In the genomic region with DNA sequence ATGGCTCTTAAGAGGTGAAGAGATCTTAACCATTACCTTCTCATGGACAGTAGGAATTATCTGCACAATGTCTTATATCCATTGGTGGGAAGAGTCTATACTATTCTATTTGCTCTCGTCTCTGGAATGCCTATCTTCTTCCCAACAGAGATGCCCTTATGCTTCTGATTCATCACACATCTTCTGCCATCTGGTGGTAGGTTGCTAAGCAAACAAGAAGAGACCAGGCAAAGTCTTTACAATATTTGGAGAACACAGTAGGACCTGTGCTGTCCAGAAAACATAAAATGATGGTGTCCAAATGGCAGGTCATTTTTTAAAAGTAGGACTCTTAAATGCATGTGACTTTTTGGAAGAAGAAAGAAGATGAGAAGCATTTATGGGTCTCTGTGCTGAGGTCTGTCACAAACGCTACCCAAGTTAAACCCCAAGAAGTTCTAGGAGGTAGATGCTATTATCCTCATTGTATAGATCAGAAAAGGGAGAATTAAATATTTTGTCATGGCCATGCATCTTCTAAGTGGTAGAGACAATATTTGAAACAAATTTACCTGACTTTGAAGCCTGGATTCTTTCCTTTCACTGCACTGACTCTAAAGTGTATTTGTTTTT, we compare ENCODE assay signal across 8 cellular contexts.
DNase-seq lines count a peak whose midpoint lies in the region; ATAC-seq, FAIRE-seq and TF ChIP-seq lines count a peak whose summit lies in the region.

No MANE protein-coding gene starts in this region.

- H3K36me3 ChIP-seq in Panc1 (ENCODE audit: control insufficient read depth, insufficient read depth, low read length) (no peaks in the 10 kb centered on the region), mesendoderm (ENCODE audit: control insufficient read depth, insufficient read depth, low read length) (no peaks in the 10 kb centered on the region)

- DNase-seq in GM12891 (ENCODE audit: insufficient read length, low spot score), result no peak
- peak; percentile 20 for DNase-seq in Panc1 (ENCODE audit: low read depth, low spot score)
- DNase-seq in mesendoderm, result peak; percentile 78
- DNase-seq in NCI-H128 (lab: John Stamatoyannopoulos, UW; ENCODE audit: unreplicated experiment), result no peak
- no peak for DNase-seq in GM19240 (ENCODE audit: insufficient read length, low spot score)
- DNase-seq in posterior vena cava (ENCODE audit: low spot score), result no peak
- no peak for DNase-seq in activated CD8-positive, alpha-beta T cell treated with anti-CD3 and anti-CD28 coated beads for 36 hours

- H3K27me3 ChIP-seq in Panc1 (ENCODE audit: control insufficient read depth, insufficient read depth, low read length) (0 out of 2 replicates have a peak, but pooled peaks cover 2% of the 10 kb centered on the region), mesendoderm (ENCODE audit: insufficient read depth, low read length, poor library complexity) (no peaks in the 10 kb centered on the region)

- H3K23ac ChIP-seq in mesendoderm (ENCODE audit: low read length), result no peak overlapping the region

- TF ChIP-seq CTCF in Panc1 (IDR thresholded peaks at IDR 0.05), result peak; percentile 67
- no peak for TF ChIP-seq CTCF in activated CD8-positive, alpha-beta T cell treated with anti-CD3 and anti-CD28 coated beads for 36 hours (IDR thresholded peaks at IDR 0.05)

- H3K4me1 ChIP-seq in Panc1 (ENCODE audit: control insufficient read depth, insufficient read depth, low read length) (no peaks in the 10 kb centered on the region), mesendoderm (ENCODE audit: control insufficient read depth, low read depth, low read length) (peaks cover 8% of the 10 kb centered on the region)

- no peaks in the 10 kb centered on the region for H3K4me1 Mint-ChIP-seq in activated CD8-positive, alpha-beta T cell treated with anti-CD3 and anti-CD28 coated beads for 36 hours (ENCODE audit: low read depth)

- no peaks in the 10 kb centered on the region for H3K79me2 ChIP-seq in mesendoderm (ENCODE audit: control insufficient read depth, insufficient read depth, low read length)

- H4K8ac ChIP-seq in mesendoderm (ENCODE audit: low read depth, low read length), result no peak overlapping the region

- no peaks in the 10 kb centered on the region for H3K79me1 ChIP-seq in mesendoderm (ENCODE audit: low read length)

- no peak for TF ChIP-seq POLR2A in GM12891 (IDR thresholded peaks at IDR 0.05; ENCODE audit: low read depth, low read length)

- H2BK5ac ChIP-seq in mesendoderm (ENCODE audit: low read length), result no peak overlapping the region

- no peak overlapping the region for H3K27ac ChIP-seq in Panc1 (ENCODE audit: low read length)
- H3K27ac ChIP-seq in mesendoderm (ENCODE audit: low read depth, low read length), result no peak overlapping the region

- WGBS in mesendoderm (ENCODE audit: extremely low coverage, insufficient coverage, low lambda C conversion rate), result no CpG with 5 or more reads among the region's 2 CpGs

- H3K4me3 ChIP-seq in Panc1 (ENCODE audit: low read depth in 2 of 2, low read length in 2 of 2) (no peak overlapping the region), mesendoderm (ENCODE audit: low read length) (no peak overlapping the region)

- H3K4me3 Mint-ChIP-seq in activated CD8-positive, alpha-beta T cell treated with anti-CD3 and anti-CD28 coated beads for 36 hours, result no peak overlapping the region

- H3K9ac ChIP-seq in mesendoderm (ENCODE audit: low read length), result no peak overlapping the region

- H3K36me3 Mint-ChIP-seq in activated CD8-positive, alpha-beta T cell treated with anti-CD3 and anti-CD28 coated beads for 36 hours (ENCODE audit: low read depth), result no peaks in the 10 kb centered on the region

- no peaks in the 10 kb centered on the region for H3K9me3 Mint-ChIP-seq in activated CD8-positive, alpha-beta T cell treated with anti-CD3 and anti-CD28 coated beads for 36 hours

- CTCF ChIA-PET in Panc1 (lab: Charles Lee), result no interaction called here
- CTCF ChIA-PET in activated CD8-positive, alpha-beta T cell treated with anti-CD3 and anti-CD28 coated beads for 36 hours (lab: Charles Lee), result no interaction called here

- BruUV-seq in Panc1 (replicated peaks; lab: Mats Ljungman, UMichigan), result no TSS peak

- no peak overlapping the region for H4K5ac ChIP-seq in mesendoderm (ENCODE audit: low read length)

- H3K9me3 ChIP-seq in Panc1 (ENCODE audit: control insufficient read depth, insufficient read depth, low read depth, low read length), result no peaks in the 10 kb centered on the region

- peak; percentile 52; the same call in 1 of the 2 replicates for TF ChIP-seq RAD21 in Ishikawa (IDR thresholded peaks at IDR 0.05; ENCODE audit: low read depth)

- no peak overlapping the region for H3K56ac ChIP-seq in mesendoderm (ENCODE audit: low read length)

- POLR2A ChIA-PET in Panc1 (lab: Charles Lee), result no interaction called here
- POLR2A ChIA-PET in activated CD8-positive, alpha-beta T cell treated with anti-CD3 and anti-CD28 coated beads for 36 hours (lab: Charles Lee), result no interaction called here

- H3K27me3 Mint-ChIP-seq in activated CD8-positive, alpha-beta T cell treated with anti-CD3 and anti-CD28 coated beads for 36 hours, result peaks cover 13% of the 10 kb centered on the region

- peak; percentile 83 for ATAC-seq in Panc1
- no peak for ATAC-seq in activated CD8-positive, alpha-beta T cell treated with anti-CD3 and anti-CD28 coated beads for 36 hours

- no peak overlapping the region for H2BK120ac ChIP-seq in mesendoderm (ENCODE audit: low read depth, low read length)

- no peak overlapping the region for H3K4ac ChIP-seq in mesendoderm (ENCODE audit: low read depth, low read length)

- in situ Hi-C loops in Panc1 (cut with HindIII; ENCODE audit: low pct_unique_long_range_greater_than_20kb, low sequenced_read_pairs), result no loop called here

- no peak overlapping the region for H2AK5ac ChIP-seq in mesendoderm (ENCODE audit: low read length)

- no peak overlapping the region for H3K18ac ChIP-seq in mesendoderm (ENCODE audit: low read length)

- H3K27ac Mint-ChIP-seq in activated CD8-positive, alpha-beta T cell treated with anti-CD3 and anti-CD28 coated beads for 36 hours, result no peak overlapping the region

- TF ChIP-seq EP300 in Ishikawa (IDR thresholded peaks at IDR 0.05; ENCODE audit: borderline replicate concordance), result no peak

- no peak overlapping the region for H3K4me2 ChIP-seq in mesendoderm (ENCODE audit: low read length)

- intact Hi-C loops in Panc1 (cut with micrococcal nuclease; ENCODE audit: unreplicated experiment) (loop anchor here (10.0 kb wide), 1 partner anchor 91 kb away; no protein-coding TSS in a partner anchor), posterior vena cava (cut with DNase I) (no loop called here)
- intact Hi-C loops in activated CD8-positive, alpha-beta T cell treated with anti-CD3 and anti-CD28 coated beads for 36 hours (cut with micrococcal nuclease), result no loop called here

- FAIRE-seq in GM12891 (lab: Jason Lieb, UNC), result peak; percentile 66

- no peak overlapping the region for H2BK15ac ChIP-seq in mesendoderm (replicated peaks; ENCODE audit: low read depth)

TF ChIP-seq in GM12891, 5 proteins besides CTCF, POLR2A, EP300 and RAD21:
- TF ChIP-seq POLR2AphosphoS5 (IDR thresholded peaks at IDR 0.05; ENCODE audit: low read depth, low read length) (no peak), TAF1 (IDR thresholded peaks at IDR 0.05; ENCODE audit: low read depth, low read length) (no peak), POU2F2 (IDR thresholded peaks at IDR 0.05; ENCODE audit: low read depth, low read length) (no peak), PAX5 (IDR thresholded peaks at IDR 0.05; ENCODE audit: insufficient read depth, low read length, severe bottlenecking) (no peak), SPI1 (IDR thresholded peaks at IDR 0.05; ENCODE audit: low read depth, low read length) (no peak)

TF ChIP-seq in Ishikawa, 13 proteins besides CTCF, POLR2A, EP300 and RAD21 (continues in another document):
- TF ChIP-seq ZBTB7A (IDR thresholded peaks at IDR 0.05; ENCODE audit: low read depth) (no peak), TEAD4 (IDR thresholded peaks at IDR 0.05) (no peak), CEBPB (IDR thresholded peaks at IDR 0.05) (no peak), EGR1 (IDR thresholded peaks at IDR 0.05) (no peak), CREB1 (IDR thresholded peaks at IDR 0.05; ENCODE audit: low read depth) (no peak), NFIC (IDR thresholded peaks at IDR 0.05) (no peak), FOXM1 (IDR thresholded peaks at IDR 0.05; ENCODE audit: borderline replicate concordance, low read depth) (no peak), REST (IDR thresholded peaks at IDR 0.05; ENCODE audit: low read depth) (no peak)
- TF ChIP-seq, protein P1, sequence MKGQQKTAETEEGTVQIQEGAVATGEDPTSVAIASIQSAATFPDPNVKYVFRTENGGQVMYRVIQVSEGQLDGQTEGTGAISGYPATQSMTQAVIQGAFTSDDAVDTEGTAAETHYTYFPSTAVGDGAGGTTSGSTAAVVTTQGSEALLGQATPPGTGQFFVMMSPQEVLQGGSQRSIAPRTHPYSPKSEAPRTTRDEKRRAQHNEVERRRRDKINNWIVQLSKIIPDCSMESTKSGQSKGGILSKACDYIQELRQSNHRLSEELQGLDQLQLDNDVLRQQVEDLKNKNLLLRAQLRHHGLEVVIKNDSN (IDR thresholded peaks at IDR 0.05), result no peak
- TF ChIP-seq, protein P2, sequence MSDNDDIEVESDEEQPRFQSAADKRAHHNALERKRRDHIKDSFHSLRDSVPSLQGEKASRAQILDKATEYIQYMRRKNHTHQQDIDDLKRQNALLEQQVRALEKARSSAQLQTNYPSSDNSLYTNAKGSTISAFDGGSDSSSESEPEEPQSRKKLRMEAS (IDR thresholded peaks at IDR 0.05), result no peak

Comparison
In these comparisons a context has a peak if more than half of its experiments do, and no peak if none do; other contexts are left out.
1. DNase-seq: peak in Panc1 (single experiment) and mesendoderm (single experiment); none in GM12891 (single experiment), NCI-H128 (single experiment), GM19240 (single experiment), posterior vena cava (single experiment) and activated CD8-positive, alpha-beta T cell treated with anti-CD3 and anti-CD28 coated beads for 36 hours (single experiment).